8 cellular contexts compared by ENCODE assay signal in the genomic region with DNA sequence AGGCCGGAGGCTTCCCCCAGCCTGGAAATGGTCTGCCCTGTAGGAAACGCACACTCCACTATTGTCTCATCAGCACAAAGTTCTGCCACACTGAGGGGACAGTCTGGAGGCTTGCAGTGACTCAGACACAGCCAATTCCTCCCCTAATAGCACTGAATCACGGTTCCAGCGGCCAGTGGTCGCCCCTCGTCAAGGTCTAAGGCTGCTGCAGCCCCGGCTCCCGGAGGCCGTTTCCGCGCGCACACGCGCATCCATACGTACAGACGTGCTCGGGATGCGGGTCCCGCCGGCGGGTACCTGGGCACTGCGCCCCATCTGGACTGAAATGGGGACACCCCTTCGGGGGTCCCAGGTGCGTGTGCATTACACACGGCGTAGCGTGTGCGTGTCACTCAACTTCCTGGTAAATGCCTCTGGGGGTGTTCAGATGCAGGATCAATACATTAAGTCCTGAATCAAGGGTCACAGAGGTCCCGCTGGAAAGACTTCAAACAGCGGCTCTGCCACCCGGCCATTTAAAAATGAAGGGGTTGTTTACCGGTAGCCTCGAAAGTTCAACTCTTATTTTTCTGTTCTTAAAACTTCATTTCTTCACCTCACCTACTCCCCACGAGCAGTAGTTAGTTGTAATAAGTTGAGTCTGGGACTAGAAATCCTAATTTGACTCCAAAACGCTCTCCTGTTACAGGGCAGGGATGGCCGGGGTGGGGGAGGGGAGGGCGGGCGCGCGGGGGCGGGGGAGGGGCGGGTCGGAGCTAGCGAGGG. TPM values are rescaled to one million over a fixed set of nuclear protein-coding genes. Genes with fewer than 3 reads are reported as not detected.
DNase-seq lines count a peak whose midpoint lies in the region; ATAC-seq, FAIRE-seq and TF ChIP-seq lines count a peak whose summit lies in the region.

No MANE protein-coding gene starts in this region.

- H2BK12ac ChIP-seq in H1 (ENCODE audit: low read depth, low read length): peak overlapping the region; percentile 86

- H3K14ac ChIP-seq in H1 (ENCODE audit: insufficient read length): no peak overlapping the region

- H2BK120ac ChIP-seq in H1 (replicated peaks; ENCODE audit: low read depth, low read length): peak overlapping the region; percentile 62

- H3K9me3 Mint-ChIP-seq in mesothelial cell of epicardium: no peaks in the 10 kb centered on the region

- H2BK5ac ChIP-seq in H1 (ENCODE audit: low read depth, low read length): no peak overlapping the region

- peak; percentile 89 for FAIRE-seq in GM12891 (lab: Jason Lieb, UNC)
- FAIRE-seq in H1 (lab: Jason Lieb, UNC): no peak

- peak; percentile 13 for ATAC-seq in HG03354 (IDR thresholded peaks at IDR 0.05; ENCODE audit: poor library complexity, severe bottlenecking, unreplicated experiment)

- H3K9ac ChIP-seq in SK-N-MC (ENCODE audit: insufficient read length): no peak overlapping the region
- H3K9ac ChIP-seq in H1 (replicated peaks in 1 of 4; ENCODE audit: extremely low read depth in 1 of 4, low read depth in 3 of 4, low read length in 3 of 4): peak overlapping the region in 3 of 4 experiments; percentile 55 to 89 (median 78); a peak in 6 of 7 replicates

- POLR2A ChIA-PET in H1 (lab: Charles Lee; ENCODE audit: partially characterized antibody): interaction anchor here (1.3 to 3.6 kb wide), 3 partner anchors 8 to 23 kb away, joined by 5 to 13 read pairs (median 13); no protein-coding TSS in a partner anchor

- TF ChIP-seq RAD21 in H1 (IDR thresholded peaks at IDR 0.05 in 1 of 2, conservative IDR thresholded peaks at IDR 0.05 in 1 of 2; ENCODE audit: low read depth in 2 of 2, low read length in 2 of 2): no peak

- H3K27ac Mint-ChIP-seq in mesothelial cell of epicardium: peak overlapping the region; percentile 97

- peak overlapping the region; percentile 89 for H3K18ac ChIP-seq in H1 (ENCODE audit: extremely low read depth, low read length)

- peak overlapping the region; percentile 64 for H3K4ac ChIP-seq in H1 (replicated peaks; ENCODE audit: insufficient read length, low read depth, low read length)

- intact Hi-C loops in tibial artery (cut with DNase I; ENCODE audit: low total_unique reads): no loop called here

- H2AFZ ChIP-seq in H1 (ENCODE audit: low read length): 0 out of 2 replicates have a peak overlapping the region, but pooled peaks have one; percentile 81

- H2BK20ac ChIP-seq in H1 (ENCODE audit: low read length): no peak overlapping the region

- H3K9me3 ChIP-seq in SK-N-MC (ENCODE audit: low read depth, low read length) (no peaks in the 10 kb centered on the region), H1 (ENCODE audit: insufficient read depth in 2 of 2, low read depth in 1 of 2, low read length in 1 of 2) (no peaks in the 10 kb centered on the region), tibial artery (no peaks in the 10 kb centered on the region)

- H3K36me3 Mint-ChIP-seq in mesothelial cell of epicardium: no peaks in the 10 kb centered on the region

- CTCF ChIA-PET in H1 (lab: Charles Lee; ENCODE audit: partially characterized antibody): interaction anchor here (1.0 kb wide), 1 partner anchor 24 kb away, joined by 4 read pairs; no protein-coding TSS in a partner anchor

- peak overlapping the region; percentile 92 for H4K91ac ChIP-seq in H1 (replicated peaks; ENCODE audit: insufficient read length, low read length)

- H3K27me3 ChIP-seq in H1 (replicated peaks in 1 of 4; ENCODE audit: control insufficient read depth in 3 of 4, extremely low read depth in 1 of 4, insufficient read depth in 3 of 4, low read length in 3 of 4): peaks cover 8 to 22% (median 15%) of the 10 kb centered on the region in 4 experiments
- H3K27me3 ChIP-seq in tibial artery: peaks cover 0 to 58% of the 10 kb centered on the region in 2 donors

- H3K36me3 ChIP-seq in SK-N-MC (ENCODE audit: insufficient read depth, low read length) (no peaks in the 10 kb centered on the region), H1 (ENCODE audit: control insufficient read depth in 2 of 4, insufficient read depth in 4 of 4, low read length in 3 of 4) (no peaks in the 10 kb centered on the region), tibial artery (no peaks in the 10 kb centered on the region)

- no peaks in the 10 kb centered on the region for H3K79me1 ChIP-seq in H1 (ENCODE audit: low read depth, low read length)

- no peaks in the 10 kb centered on the region for H3K27me3 Mint-ChIP-seq in mesothelial cell of epicardium (ENCODE audit: low read depth)

- peak overlapping the region; percentile 63 for H4K5ac ChIP-seq in H1 (ENCODE audit: insufficient read length, low read depth, low read length)

- no peak overlapping the region for H2AK5ac ChIP-seq in H1 (ENCODE audit: low read depth, low read length)

- peak overlapping the region; percentile 19; the same call in 1 of the 2 replicates for H3K27ac ChIP-seq in SK-N-MC
- H3K27ac ChIP-seq in H1 (ENCODE audit: low read depth, low read length): no peak overlapping the region; the same call in 1 of the 2 replicates
- H3K27ac ChIP-seq in tibial artery: peak overlapping the region; percentile 38 to 39

- 3% methylated on average over 27 of the region's 44 CpGs; no CpG with 5 or more reads in 1 of the 2 experiments for WGBS in H1 (ENCODE audit: extremely low coverage in 1 of 2, insufficient coverage in 1 of 2, insufficient read length in 1 of 2, insufficient replicate concordance in 2 of 2, low coverage in 1 of 2, low lambda C conversion rate in 2 of 2, missing lambda C conversion rate in 1 of 2), 2 experiments

- H4K8ac ChIP-seq in H1 (ENCODE audit: extremely low read depth, insufficient read depth, low read length): peak overlapping the region; percentile 88

- peaks cover 0 to 1% of the 10 kb centered on the region in 2 experiments; a peak in 1 of 4 replicates for H3K79me2 ChIP-seq in H1 (ENCODE audit: control insufficient read depth in 1 of 2, insufficient read depth in 2 of 2, low read length in 2 of 2)

- no peak for TF ChIP-seq EP300 in H1 (IDR thresholded peaks at IDR 0.05; ENCODE audit: borderline replicate concordance in 1 of 2, low read depth in 2 of 2, low read length in 2 of 2)

- peak overlapping the region; percentile 98 to 99 for H3K4me2 ChIP-seq in H1 (ENCODE audit: insufficient read depth in 1 of 2, low read depth in 2 of 2, low read length in 2 of 2)

- H4K20me1 ChIP-seq in H1 (replicated peaks in 1 of 2; ENCODE audit: control insufficient read depth in 1 of 2, insufficient read depth in 2 of 2, low read length in 2 of 2): peaks cover 0 to under 1% of the 10 kb centered on the region in 2 experiments

- H3K4me1 ChIP-seq in H1 (replicated peaks in 1 of 4; ENCODE audit: control insufficient read depth in 3 of 4, insufficient read depth in 4 of 4, low read length in 3 of 4) (peaks cover 0 to 7% (median 3%) of the 10 kb centered on the region in 4 experiments; a peak in 6 of 7 replicates), tibial artery (peaks cover 0 to 52% (median 38%) of the 10 kb centered on the region in 4 donors)

- DNase-seq in GM12891 (ENCODE audit: insufficient read length, low spot score) (no peak), SK-N-MC (ENCODE audit: low read depth, low spot score) (no peak), H1 (ENCODE audit: low read depth in 1 of 2, low spot score in 2 of 2) (peak in 1 of 2 experiments; percentile 81), mesothelial cell of epicardium (ENCODE audit: low spot score in 2 of 2, unreplicated experiment in 2 of 2) (peak in 1 of 2 experiments; percentile 67), tibial artery (peak in 1 of 2 donors; percentile 49), HT-29 (ENCODE audit: low spot score) (no peak), globus pallidus (ENCODE audit: low spot score) (no peak)

- peak overlapping the region; percentile 75 for H3K4me3 ChIP-seq in SK-N-MC
- peak overlapping the region; percentile 68 to 81 (median 70) for H3K4me3 ChIP-seq in H1 (ENCODE audit: extremely low read depth in 1 of 4, insufficient read depth in 2 of 4, low read depth in 3 of 4, low read length in 4 of 4)
- H3K4me3 ChIP-seq in tibial artery: peak overlapping the region; percentile 56 to 57

- H3K4me3 Mint-ChIP-seq in mesothelial cell of epicardium: peak overlapping the region; percentile 92

- peaks cover 27% of the 10 kb centered on the region for H3K23me2 ChIP-seq in H1 (ENCODE audit: low read depth, low read length)

- H3K4me1 Mint-ChIP-seq in mesothelial cell of epicardium: peaks cover 20% of the 10 kb centered on the region

- peak; percentile 7 to 12 (median 10); a peak in 2 of 4 replicates for TF ChIP-seq CTCF in H1 (IDR thresholded peaks at IDR 0.05; ENCODE audit: control extremely low read depth in 1 of 3, insufficient read depth in 1 of 3, low read depth in 1 of 3, low read length in 3 of 3)
- no peak for TF ChIP-seq CTCF in mesothelial cell of epicardium (IDR thresholded peaks at IDR 0.05; ENCODE audit: unreplicated experiment)
- no peak for TF ChIP-seq CTCF in tibial artery (IDR thresholded peaks at IDR 0.05)

- TF ChIP-seq POLR2A in GM12891 (IDR thresholded peaks at IDR 0.05; ENCODE audit: low read depth, low read length) (peak; percentile 87), H1 (IDR thresholded peaks at IDR 0.05; ENCODE audit: control extremely low read depth in 1 of 2, low read depth in 2 of 2, low read length in 2 of 2) (peak in 1 of 2 experiments; percentile 60; a peak in 1 of 3 replicates)

- no peak overlapping the region for H3K23ac ChIP-seq in H1 (ENCODE audit: insufficient read length)

- H3K56ac ChIP-seq in H1 (replicated peaks; ENCODE audit: insufficient read length, low read depth, low read length): no peak overlapping the region

- peak overlapping the region; percentile 75; the same call in 1 of the 2 replicates for H2BK15ac ChIP-seq in H1 (ENCODE audit: low read length)

TF ChIP-seq in GM12891, 5 proteins besides CTCF, POLR2A, EP300 and RAD21 (continues in another document):
- TF ChIP-seq SPI1 (IDR thresholded peaks at IDR 0.05; ENCODE audit: low read depth, low read length) (no peak), PAX5 (IDR thresholded peaks at IDR 0.05; ENCODE audit: insufficient read depth, low read length, severe bottlenecking) (no peak)

TF ChIP-seq in H1, 55 proteins besides CTCF, POLR2A, EP300 and RAD21 (continues in another document):
- TF ChIP-seq PHF8 (conservative IDR thresholded peaks at IDR 0.05; ENCODE audit: low read depth, low read length) (peak; percentile 48), GTF2F1 (IDR thresholded peaks at IDR 0.05; ENCODE audit: borderline replicate concordance, low read depth, low read length) (no peak)

RNA-seq across cellular contexts. Expression of a gene that starts 0.6 kb away (rescaled TPM):
- 10.7 TPM for polyA plus RNA-seq in GM12891 (2012; ENCODE audit: low read depth, missing spikeins)
- 16.5 and 17.0 TPM in 2 replicates for total RNA-seq in H1 (2021; fragmentation: NEBNext Ultra II Directional; extraction: Animal tissue kit (Norgen Biotek cat#: 25700))
- 7.3 and 9.2 TPM in 2 replicates for polyA plus RNA-seq in H1 (2011; rRNA removed)
- polyA plus RNA-seq in H1 (2011; cell fraction: cytosol; rRNA removed): 9.3 TPM
- polyA plus RNA-seq in H1 (2011; cell fraction: nucleus; rRNA removed): 15.7 TPM
- 8.0 to 13.2 TPM (median 9.8 TPM) in 4 replicates for polyA plus RNA-seq in H1 (2012, experiment 1 of 2)
- polyA plus RNA-seq in H1 (2012, experiment 2 of 2): 3.3 TPM
- 4.8 TPM for polyA plus RNA-seq in H1 (2013, experiment 1 of 2)
- polyA plus RNA-seq in H1 (2013, experiment 2 of 2): 4.1 TPM
- polyA minus RNA-seq in H1 (2011; rRNA and poly(A)+ RNA removed): 13.4 and 18.4 TPM in 2 replicates
- 14.1 TPM for polyA minus RNA-seq in H1 (2011; cell fraction: cytosol; rRNA and poly(A)+ RNA removed)
- polyA minus RNA-seq in H1 (2011; cell fraction: nucleus; rRNA and poly(A)+ RNA removed): 25.4 TPM
- 84.4 to 92.1 TPM (median 90.9 TPM) in 3 replicates for total RNA-seq in mesothelial cell of epicardium
- 8.1 and 10.4 TPM in 2 replicates for total RNA-seq in HT-29 (2014; rRNA removed; shearing (Covaris generic))

Comparison
In these comparisons a context has a peak if more than half of its experiments do, and no peak if none do; other contexts are left out.
1. CTCF ChIP-seq: peak in H1 (3 of 3); none in mesothelial cell of epicardium (single experiment) and tibial artery (0 of 2).
2. Peak in every context shown above with its lines, with median percentiles within 50 percentile points of each other: H3K4me3 ChIP-seq.